26 cellular contexts compared by ENCODE assay signal in genomic region chr4:98176531-98176930, GRCh38. TPM values are rescaled to one million over a fixed set of nuclear protein-coding genes. Genes with fewer than 3 reads are reported as not detected.
"Had no signal": no experiment of that assay in that cellular context is flagged by ENCODE, and none has a peak within 500 bp of the region (broad histone marks: within the 10 kb centered on the region; RNA-seq: fewer than 3 reads in every experiment).

No MANE protein-coding gene starts in this region.

- H3K4me3 Mint-ChIP-seq: mesothelial cell of epicardium; naive B cell; natural killer cell; nephron progenitor cell; stimulated activated memory B cell treated with anti-CD40 and anti-IgM and Interleukin-4, amounts not matched to agents 10 μg/mL and 1 μg/mL and 100 μg/mL, for 72 hours; stimulated activated naive CD8-positive, alpha-beta T cell treated with anti-CD3 and anti-CD28 coated beads, Interleukin-15, amount 100 ng/mL, for 72 hours had no signal

- H3K9me3 ChIP-seq: left ventricle myocardium inferior, ovary, right atrium auricular region, right lobe of liver, testis, thyroid gland, transverse colon, upper lobe of left lung had no signal

- H3K4me1 ChIP-seq: left ventricle myocardium inferior, right atrium auricular region, right lobe of liver, testis, thyroid gland, transverse colon, upper lobe of left lung had no signal

- H3K27me3 Mint-ChIP-seq: naive B cell; progenitor cell of endocrine pancreas; stimulated activated memory B cell treated with anti-CD40 and anti-IgM and Interleukin-4, amounts not matched to agents 10 μg/mL and 1 μg/mL and 100 μg/mL, for 72 hours had no signal

- H3K36me3 Mint-ChIP-seq: mesothelial cell of epicardium, natural killer cell had no signal

- H3K4me1 Mint-ChIP-seq: mesothelial cell of epicardium; naive B cell; natural killer cell; nephron progenitor cell; stimulated activated naive CD8-positive, alpha-beta T cell treated with anti-CD3 and anti-CD28 coated beads, Interleukin-15, amount 100 ng/mL, for 72 hours had no signal

- DNase-seq: hippocampal formation; left ventricle myocardium inferior; mesendoderm; naive B cell; natural killer cell; nephron progenitor cell; ovary; right lobe of liver; stimulated activated CD4-positive, alpha-beta T cell treated with anti-CD3 and anti-CD28 coated beads, Interleukin-1b, Interleukin-23, amount 100 ng/mL, for 48 hours; stimulated activated CD4-positive, alpha-beta T cell treated with anti-CD3 and anti-CD28 coated beads, Interleukin-2, amount 100 ng/mL, for 48 hours; stimulated activated CD4-positive, alpha-beta T cell treated with anti-CD3 and anti-CD28 coated beads, Interleukin-4, amount 100 ng/mL, for 4 hours; stimulated activated CD8-positive, alpha-beta memory T cell treated with anti-CD3 and anti-CD28 coated beads, Interleukin-4, amount 100 ng/mL, for 48 hours; stimulated activated naive CD4-positive, alpha-beta T cell treated with Interleukin-2 at 50 U/mL for 16 hours; stimulated activated naive CD8-positive, alpha-beta T cell treated with anti-CD3 and anti-CD28 coated beads, Interleukin-15, amount 100 ng/mL, for 72 hours; substantia nigra; testis; thyroid gland; transverse colon; upper lobe of left lung had no signal

- H3K4me3 ChIP-seq: left ventricle myocardium inferior, lung, ovary, right atrium auricular region, right lobe of liver, smooth muscle cell, testis, thyroid gland, transverse colon, upper lobe of left lung had no signal

- H3K27ac Mint-ChIP-seq: mesothelial cell of epicardium; naive B cell; natural killer cell; nephron progenitor cell; progenitor cell of endocrine pancreas; stimulated activated memory B cell treated with anti-CD40 and anti-IgM and Interleukin-4, amounts not matched to agents 10 μg/mL and 1 μg/mL and 100 μg/mL, for 72 hours; stimulated activated naive CD8-positive, alpha-beta T cell treated with anti-CD3 and anti-CD28 coated beads, Interleukin-15, amount 100 ng/mL, for 72 hours had no signal

- ATAC-seq: natural killer cell; right lobe of liver; stimulated activated memory B cell treated with anti-CD40 and anti-IgM and Interleukin-4, amounts not matched to agents 10 μg/mL and 1 μg/mL and 100 μg/mL, for 72 hours; stimulated activated naive CD8-positive, alpha-beta T cell treated with anti-CD3 and anti-CD28 coated beads, Interleukin-15, amount 100 ng/mL, for 72 hours had no signal

- H3K27ac ChIP-seq: left ventricle myocardium inferior, ovary, right atrium auricular region, right lobe of liver, testis, thyroid gland, transverse colon, upper lobe of left lung had no signal

- H3K9me3 Mint-ChIP-seq: mesothelial cell of epicardium; naive B cell; natural killer cell; nephron progenitor cell; stimulated activated naive CD8-positive, alpha-beta T cell treated with anti-CD3 and anti-CD28 coated beads, Interleukin-15, amount 100 ng/mL, for 72 hours had no signal

- H3K36me3 ChIP-seq: left ventricle myocardium inferior, ovary, right atrium auricular region, right lobe of liver, thyroid gland, transverse colon, upper lobe of left lung had no signal

- H3K4me2 ChIP-seq: smooth muscle cell had no signal

- H3K27me3 ChIP-seq: ovary, right atrium auricular region, right lobe of liver, testis, thyroid gland, transverse colon, upper lobe of left lung had no signal

RNA-seq across cellular contexts. Expression of gene STPG2, which starts 33.3 kb away (rescaled TPM):
- total RNA-seq: kidney epithelial cell, left ventricle myocardium inferior had no signal
